ENCODE assay signal across 10 cellular contexts in the genomic region with DNA sequence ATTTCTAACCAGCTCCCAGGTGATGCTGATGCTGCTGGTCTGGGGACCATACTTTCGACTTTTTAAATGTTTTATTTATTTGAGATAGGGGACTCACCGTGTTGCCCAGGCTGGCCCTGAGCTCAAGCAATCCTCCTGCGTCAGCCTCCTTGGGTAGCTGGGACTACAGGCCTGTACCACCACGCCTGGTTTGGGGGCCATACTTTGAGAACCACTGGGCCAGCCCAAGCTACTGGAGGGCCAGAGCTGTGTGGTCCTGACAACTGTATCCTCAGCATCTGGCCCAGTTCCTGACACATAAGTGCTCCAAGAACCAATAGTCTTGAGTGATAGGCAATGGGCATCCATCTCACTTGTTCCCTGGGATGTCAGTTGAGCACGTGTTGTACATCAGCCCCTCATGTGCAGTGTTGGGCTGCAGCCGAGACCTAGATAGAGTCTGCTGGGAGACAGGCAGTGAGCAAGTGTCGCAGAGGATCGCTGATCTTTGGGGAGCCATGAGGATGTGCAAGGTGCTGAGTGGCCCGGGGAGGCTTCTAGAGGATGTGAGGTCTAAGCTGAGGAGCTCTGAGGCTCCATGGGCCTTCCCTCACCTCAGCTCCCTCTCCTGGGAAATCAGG. TPM values are rescaled to one million over a fixed set of nuclear protein-coding genes. Genes with fewer than 3 reads are reported as not detected.
DNase-seq lines count a peak whose midpoint lies in the region; ATAC-seq and TF ChIP-seq lines count a peak whose summit lies in the region.
"Had no signal": no experiment of that assay in that cellular context is flagged by ENCODE, and none has a peak within 500 bp of the region (broad histone marks: within the 10 kb centered on the region; RNA-seq: fewer than 3 reads in every experiment).

No MANE protein-coding gene starts in this region.

- peaks cover 30% of the 10 kb centered on the region for H3K36me3 Mint-ChIP-seq in activated naive CD4-positive, alpha-beta T cell treated with anti-CD3 and anti-CD28 coated beads for 36 hours (ENCODE audit: low read depth)
- H3K36me3 Mint-ChIP-seq in chondrocyte (ENCODE audit: low read depth): no peaks in the 10 kb centered on the region
- H3K36me3 Mint-ChIP-seq in stimulated activated memory B cell treated with anti-CD40 and anti-IgM and Interleukin-4, amounts not matched to agents 10 μg/mL and 1 μg/mL and 100 μg/mL, for 72 hours: peaks cover 16% of the 10 kb centered on the region

- H3K9me3 ChIP-seq in NT2/D1 (ENCODE audit: insufficient read depth, low read length): no peaks in the 10 kb centered on the region
- no peaks in the 10 kb centered on the region for H3K9me3 ChIP-seq in esophagus muscularis mucosa
- H3K9me3 ChIP-seq: testis had no signal

- intact Hi-C loops in activated naive CD4-positive, alpha-beta T cell treated with anti-CD3 and anti-CD28 coated beads for 36 hours (cut with micrococcal nuclease): no loop called here
- intact Hi-C loops in esophagus muscularis mucosa (cut with DNase I): loop anchor here (5.0 kb wide), 1 partner anchor 90 kb away; the partner anchor contains the start of gene SOCS1

- no peaks in the 10 kb centered on the region for H3K9me3 Mint-ChIP-seq in activated naive CD4-positive, alpha-beta T cell treated with anti-CD3 and anti-CD28 coated beads for 36 hours
- no peaks in the 10 kb centered on the region for H3K9me3 Mint-ChIP-seq in chondrocyte (ENCODE audit: low read depth)
- no peaks in the 10 kb centered on the region for H3K9me3 Mint-ChIP-seq in stimulated activated memory B cell treated with anti-CD40 and anti-IgM and Interleukin-4, amounts not matched to agents 10 μg/mL and 1 μg/mL and 100 μg/mL, for 72 hours

- WGBS in esophagus muscularis mucosa: 75% methylated on average over 9 of the region's 9 CpGs

- no peak for TF ChIP-seq POLR2A in esophagus muscularis mucosa (IDR thresholded peaks at IDR 0.05; ENCODE audit: low read depth)

- H3K4me1 ChIP-seq in NT2/D1 (ENCODE audit: insufficient read depth, insufficient read length) (peaks cover 10% of the 10 kb centered on the region), esophagus muscularis mucosa (peaks cover 18 to 44% (median 36%) of the 10 kb centered on the region in 4 donors)

- H3K4me3 Mint-ChIP-seq in activated naive CD4-positive, alpha-beta T cell treated with anti-CD3 and anti-CD28 coated beads for 36 hours: peak overlapping the region; percentile 90
- peak overlapping the region; percentile 74 for H3K4me3 Mint-ChIP-seq in chondrocyte (ENCODE audit: unreplicated experiment)
- H3K4me3 Mint-ChIP-seq in stimulated activated memory B cell treated with anti-CD40 and anti-IgM and Interleukin-4, amounts not matched to agents 10 μg/mL and 1 μg/mL and 100 μg/mL, for 72 hours: peak overlapping the region; percentile 87

- H3K27me3 ChIP-seq in NT2/D1 (ENCODE audit: insufficient read depth, insufficient read length) (no peaks in the 10 kb centered on the region), esophagus muscularis mucosa (no peaks in the 10 kb centered on the region)
- H3K27me3 ChIP-seq: testis had no signal

- CTCF ChIA-PET in activated naive CD4-positive, alpha-beta T cell treated with anti-CD3 and anti-CD28 coated beads for 36 hours (lab: Charles Lee): interaction anchor here (0.5 to 2.3 kb wide), 5 partner anchors 10 to 383 kb away, joined by 3 to 9 read pairs (median 7); partner anchors contain the start of gene SOCS1

- H3K36me3 ChIP-seq in NT2/D1 (ENCODE audit: insufficient read depth, insufficient read length, low read length) (peaks cover 20% of the 10 kb centered on the region), esophagus muscularis mucosa (no peaks in the 10 kb centered on the region)

- H3K4me1 Mint-ChIP-seq in activated naive CD4-positive, alpha-beta T cell treated with anti-CD3 and anti-CD28 coated beads for 36 hours (ENCODE audit: low read depth): peaks cover 54% of the 10 kb centered on the region
- H3K4me1 Mint-ChIP-seq in chondrocyte (ENCODE audit: low read depth): peaks cover 36% of the 10 kb centered on the region
- H3K4me1 Mint-ChIP-seq in stimulated activated memory B cell treated with anti-CD40 and anti-IgM and Interleukin-4, amounts not matched to agents 10 μg/mL and 1 μg/mL and 100 μg/mL, for 72 hours: peaks cover 55% of the 10 kb centered on the region

- no peak for DNase-seq in activated naive CD4-positive, alpha-beta T cell treated with anti-CD3 and anti-CD28 coated beads for 36 hours
- no peak for DNase-seq in activated naive CD4-positive, alpha-beta T cell treated with Interleukin-2 at 50 U/mL for 16 hours
- DNase-seq in NT2/D1 (ENCODE audit: low read depth, low spot score) (no peak), chondrocyte (ENCODE audit: low spot score) (no peak), esophagus muscularis mucosa (ENCODE audit: extremely low spot score) (no peak), NCI-H187 (lab: John Stamatoyannopoulos, UW) (no peak)
- DNase-seq: effector CD4-positive, alpha-beta T cell; testis had no signal

- peak overlapping the region; percentile 83 for H3K27ac Mint-ChIP-seq in activated naive CD4-positive, alpha-beta T cell treated with anti-CD3 and anti-CD28 coated beads for 36 hours
- H3K27ac Mint-ChIP-seq in chondrocyte (ENCODE audit: unreplicated experiment): no peak overlapping the region
- H3K27ac Mint-ChIP-seq in stimulated activated memory B cell treated with anti-CD40 and anti-IgM and Interleukin-4, amounts not matched to agents 10 μg/mL and 1 μg/mL and 100 μg/mL, for 72 hours: peak overlapping the region; percentile 65

- ATAC-seq in stimulated activated memory B cell treated with anti-CD40 and anti-IgM and Interleukin-4, amounts not matched to agents 10 μg/mL and 1 μg/mL and 100 μg/mL, for 72 hours: no peak
- ATAC-seq in GM21576 (IDR thresholded peaks at IDR 0.05; ENCODE audit: unreplicated experiment): no peak

- H3K9ac ChIP-seq in NT2/D1 (ENCODE audit: insufficient read length, low read depth): peak overlapping the region; percentile 58

- H3K4me3 ChIP-seq in NT2/D1 (ENCODE audit: insufficient read length, low read depth) (no peak overlapping the region), esophagus muscularis mucosa (no peak overlapping the region)
- H3K4me3 ChIP-seq: testis had no signal

- H3K27ac ChIP-seq in esophagus muscularis mucosa (replicated peaks in 1 of 4): no peak overlapping the region
- H3K27ac ChIP-seq: testis had no signal

- no peaks in the 10 kb centered on the region for H3K27me3 Mint-ChIP-seq in activated naive CD4-positive, alpha-beta T cell treated with anti-CD3 and anti-CD28 coated beads for 36 hours (ENCODE audit: low read depth)
- no peaks in the 10 kb centered on the region for H3K27me3 Mint-ChIP-seq in chondrocyte (ENCODE audit: low read depth)
- H3K27me3 Mint-ChIP-seq in stimulated activated memory B cell treated with anti-CD40 and anti-IgM and Interleukin-4, amounts not matched to agents 10 μg/mL and 1 μg/mL and 100 μg/mL, for 72 hours: no peaks in the 10 kb centered on the region

- TF ChIP-seq EP300 in esophagus muscularis mucosa (IDR thresholded peaks at IDR 0.05): no peak

- TF ChIP-seq CTCF in chondrocyte (IDR thresholded peaks at IDR 0.05) (no peak), esophagus muscularis mucosa (IDR thresholded peaks at IDR 0.05) (no peak)

RNA-seq across cellular contexts. Expression of gene RMI2, which starts 1.6 kb away (rescaled TPM):
- 10 to 100 TPM; 82.8 to 86.2 TPM for total RNA-seq in activated naive CD4-positive, alpha-beta T cell treated with anti-CD3 and anti-CD28 coated beads for 36 hours
- total RNA-seq in chondrocyte (1.6 to 6.5 TPM (median 1.7 TPM) in 3 replicates), esophagus muscularis mucosa (1 to 10 TPM in 1 of 4 donors, under 1 TPM in 2, not detected in 1; 0.29 to 1.7 (median 0.33) TPM)

Comparison
In these comparisons a context has a peak if more than half of its experiments do, and no peak if none do; other contexts are left out.
1. RNA of gene RMI2, which starts 1.6 kb away (total RNA-seq): 82.8 to 86.2 TPM in activated naive CD4-positive, alpha-beta T cell treated with anti-CD3 and anti-CD28 coated beads for 36 hours; 1.6 to 6.5 TPM in chondrocyte and 0.29 to 1.7 TPM in esophagus muscularis mucosa; every median in the first group is over 10 times any median in the second.
2. Peak in every context shown above with its lines, with median percentiles within 50 percentile points of each other: H3K4me3 Mint-ChIP-seq.